4 cellular contexts compared by ENCODE assay signal in genomic region chr1:154531950-154532349, GRCh38. TPM values are rescaled to one million over a fixed set of nuclear protein-coding genes. Genes with fewer than 3 reads are reported as not detected.
"Had no signal": no experiment of that assay in that cellular context is flagged by ENCODE, and none has a peak within 500 bp of the region (broad histone marks: within the 10 kb centered on the region; RNA-seq: fewer than 3 reads in every experiment).

No MANE protein-coding gene starts in this region.

RNA-seq across cellular contexts. Expression of gene SHE, which starts 29.7 kb away (rescaled TPM):
- total RNA-seq: GM23248, H4, HFFc6 had no signal

RNA-seq across cellular contexts. Expression of gene TDRD10, which starts 29.9 kb away (rescaled TPM):
- total RNA-seq: GM23248, GM23338, H4, HFFc6 had no signal

RNA-seq across cellular contexts. Expression of gene CHRNB2, which starts 35.6 kb away (rescaled TPM):
- total RNA-seq: GM23248, H4 had no signal
